18 cellular contexts compared by ENCODE assay signal in genomic region chr17:52410781-52411180, GRCh38.
"Had no signal": no experiment of that assay in that cellular context is flagged by ENCODE, and none has a peak within 500 bp of the region (broad histone marks: within the 10 kb centered on the region; RNA-seq: fewer than 3 reads in every experiment).

No MANE protein-coding gene starts in this region.

- FAIRE-seq: colon had no signal

- H3K27me3 Mint-ChIP-seq: activated CD4-positive, alpha-beta memory T cell treated with anti-CD3 and anti-CD28 coated beads, Interleukin-2, amount 10 ng/mL, durations not matched to agents 7 days and 5 days; activated CD4-positive, alpha-beta T cell treated with anti-CD3 and anti-CD28 coated beads for 36 hours had no signal

- H3K4me3 ChIP-seq: ascending aorta, cardiac muscle cell, suprapubic skin, upper lobe of left lung had no signal

- H3K36me3 ChIP-seq: ascending aorta, cardiac muscle cell, suprapubic skin, upper lobe of left lung, WERI-Rb-1 had no signal

- H3K4me1 Mint-ChIP-seq: activated CD4-positive, alpha-beta memory T cell treated with anti-CD3 and anti-CD28 coated beads, Interleukin-2, amount 10 ng/mL, durations not matched to agents 7 days and 5 days; activated CD4-positive, alpha-beta T cell treated with anti-CD3 and anti-CD28 coated beads for 36 hours had no signal

- ATAC-seq: activated CD4-positive, alpha-beta T cell treated with anti-CD3 and anti-CD28 coated beads for 36 hours; left ventricle myocardium superior had no signal

- H3K4me1 ChIP-seq: ascending aorta, suprapubic skin, upper lobe of left lung had no signal

- DNase-seq: activated CD4-positive, alpha-beta memory T cell treated with anti-CD3 and anti-CD28 coated beads, Interleukin-2, amount 10 ng/mL, durations not matched to agents 7 days and 5 days; activated CD4-positive, alpha-beta T cell treated with anti-CD3 and anti-CD28 coated beads for 36 hours; activated CD8-positive, alpha-beta memory T cell treated with anti-CD3 and anti-CD28 coated beads, Interleukin-2, amount 50 U/mL, for 4 hours; foreskin melanocyte; head of caudate nucleus; islet precursor cell; left ventricle myocardium superior; mesenchymal stem cell; nephron progenitor cell; stimulated activated CD4-positive, alpha-beta T cell treated with anti-CD3 and anti-CD28 coated beads, Interleukin-12 subunit alpha, Interleukin-12 subunit beta, amount 100 ng/mL, for 4 hours; stimulated activated CD4-positive, alpha-beta T cell treated with anti-CD3 and anti-CD28 coated beads, Interleukin-2, amount 100 ng/mL, for 48 hours; stimulated activated naive CD4-positive, alpha-beta T cell treated with Interleukin-2 at 50 U/mL for 16 hours; upper lobe of left lung; WERI-Rb-1 had no signal

- H3K9me3 ChIP-seq: ascending aorta, suprapubic skin, upper lobe of left lung had no signal

- H3K27me3 ChIP-seq: ascending aorta, cardiac muscle cell, suprapubic skin, upper lobe of left lung had no signal

- H3K27ac ChIP-seq: ascending aorta, cardiac muscle cell, suprapubic skin, upper lobe of left lung, WERI-Rb-1 had no signal

- H3K4me3 Mint-ChIP-seq: activated CD4-positive, alpha-beta memory T cell treated with anti-CD3 and anti-CD28 coated beads, Interleukin-2, amount 10 ng/mL, durations not matched to agents 7 days and 5 days; activated CD4-positive, alpha-beta T cell treated with anti-CD3 and anti-CD28 coated beads for 36 hours; nephron progenitor cell had no signal

- H3K27ac Mint-ChIP-seq: activated CD4-positive, alpha-beta memory T cell treated with anti-CD3 and anti-CD28 coated beads, Interleukin-2, amount 10 ng/mL, durations not matched to agents 7 days and 5 days; activated CD4-positive, alpha-beta T cell treated with anti-CD3 and anti-CD28 coated beads for 36 hours; nephron progenitor cell had no signal
